In genomic region chr3:186803447-186803846, GRCh38 we compare ENCODE assay signal across 2 cellular contexts. TPM values are rescaled to one million over a fixed set of nuclear protein-coding genes. Genes with fewer than 3 reads are reported as not detected.
"Had no signal": no experiment of that assay in that cellular context is flagged by ENCODE, and none has a peak within 500 bp of the region (broad histone marks: within the 10 kb centered on the region; RNA-seq: fewer than 3 reads in every experiment).

No MANE protein-coding gene starts in this region.

RNA-seq across cellular contexts. Expression of gene ADIPOQ, which starts 39.1 kb away (rescaled TPM):
- total RNA-seq: G401, GM12878 had no signal
- polyA plus RNA-seq: GM12878 had no signal
